In genomic region chr20:5073154-5074049, GRCh38 we compare ENCODE assay signal across 1 cellular context.
TF ChIP-seq lines count a peak whose summit lies in the region.

No MANE protein-coding gene starts in this region.

TF ChIP-seq in HepG2, 621 proteins besides CTCF, POLR2A, EP300 and RAD21 (continued from another document and continues in another):
- no peak for TF ChIP-seq ZNF143 (CRISPR knock-in tag; IDR thresholded peaks at IDR 0.05)
- TF ChIP-seq ZBTB10 (CRISPR knock-in tag; IDR thresholded peaks at IDR 0.05; ENCODE audit: borderline replicate concordance) = no peak
- no peak for TF ChIP-seq MATR3 (CRISPR knock-in tag; IDR thresholded peaks at IDR 0.05)
- no peak for TF ChIP-seq ZNF737 (CRISPR knock-in tag; IDR thresholded peaks at IDR 0.05; ENCODE audit: borderline replicate concordance)
- TF ChIP-seq TFDP2 (CRISPR knock-in tag; IDR thresholded peaks at IDR 0.05) = no peak
- TF ChIP-seq NCOA5 (CRISPR knock-in tag; IDR thresholded peaks at IDR 0.05) = no peak
- TF ChIP-seq ZNF607 (CRISPR knock-in tag; IDR thresholded peaks at IDR 0.05; ENCODE audit: borderline replicate concordance) = 0 out of 2 replicates have a peak, but pooled peaks have one; percentile 84
- 0 out of 2 replicates have a peak, but pooled peaks have one; percentile 16 for TF ChIP-seq ZNF451 (CRISPR knock-in tag; IDR thresholded peaks at IDR 0.05)
- no peak for TF ChIP-seq ZNF430 (CRISPR knock-in tag; IDR thresholded peaks at IDR 0.05)
- TF ChIP-seq ARNTL (CRISPR knock-in tag; IDR thresholded peaks at IDR 0.05) = no peak
- TF ChIP-seq ZNF749 (CRISPR knock-in tag; IDR thresholded peaks at IDR 0.05; ENCODE audit: borderline replicate concordance) = no peak
- TF ChIP-seq ZNF264 (CRISPR knock-in tag; IDR thresholded peaks at IDR 0.05) = no peak
- TF ChIP-seq ZNF460 (CRISPR knock-in tag; IDR thresholded peaks at IDR 0.05; ENCODE audit: borderline replicate concordance) = no peak
- TF ChIP-seq ZSCAN12 (CRISPR knock-in tag; IDR thresholded peaks at IDR 0.05) = no peak
- 0 out of 2 replicates have a peak, but pooled peaks have one; percentile 57 for TF ChIP-seq CBFB (CRISPR knock-in tag; IDR thresholded peaks at IDR 0.05)
- no peak for TF ChIP-seq PLRG1 (conservative IDR thresholded peaks at IDR 0.05)
- TF ChIP-seq HMGXB3 (CRISPR knock-in tag; IDR thresholded peaks at IDR 0.05; ENCODE audit: borderline replicate concordance) = no peak
- 0 out of 2 replicates have a peak, but pooled peaks have one; percentile 20 for TF ChIP-seq ZNF616 (CRISPR knock-in tag; IDR thresholded peaks at IDR 0.05; ENCODE audit: low read depth)
- no peak for TF ChIP-seq PRMT3 (CRISPR knock-in tag; IDR thresholded peaks at IDR 0.05; ENCODE audit: borderline replicate concordance, low read depth)
- TF ChIP-seq ZNF180 (CRISPR knock-in tag; IDR thresholded peaks at IDR 0.05; ENCODE audit: borderline replicate concordance, low read depth) = no peak
- no peak for TF ChIP-seq SMAD9 (CRISPR knock-in tag; IDR thresholded peaks at IDR 0.05)
- no peak for TF ChIP-seq ZNF570 (CRISPR knock-in tag; IDR thresholded peaks at IDR 0.05; ENCODE audit: borderline replicate concordance)
- TF ChIP-seq CREB3 (CRISPR knock-in tag; IDR thresholded peaks at IDR 0.05) = no peak
- TF ChIP-seq FIP1L1 (IDR thresholded peaks at IDR 0.05; ENCODE audit: borderline replicate concordance, insufficient read depth, low read depth, low read length) = no peak
- TF ChIP-seq DPF2 (CRISPR knock-in tag; IDR thresholded peaks at IDR 0.05; ENCODE audit: borderline replicate concordance, low read depth) = no peak
- TF ChIP-seq STAT5B (CRISPR knock-in tag; IDR thresholded peaks at IDR 0.05) = no peak
- TF ChIP-seq FOXK1 (CRISPR knock-in tag; IDR thresholded peaks at IDR 0.05; ENCODE audit: borderline replicate concordance, low read depth) = peak; percentile 46; the same call in 1 of the 2 replicates
- TF ChIP-seq ZNF547 (CRISPR knock-in tag; IDR thresholded peaks at IDR 0.05) = no peak
- TF ChIP-seq MTA1 (CRISPR knock-in tag; IDR thresholded peaks at IDR 0.05; ENCODE audit: borderline replicate concordance) = no peak
- TF ChIP-seq SAP130 (CRISPR knock-in tag; IDR thresholded peaks at IDR 0.05; ENCODE audit: low read depth) = peak; percentile 22; the same call in 1 of the 2 replicates
- TF ChIP-seq PREB (CRISPR knock-in tag; IDR thresholded peaks at IDR 0.05) = no peak
- no peak for TF ChIP-seq PRPF4 (IDR thresholded peaks at IDR 0.05; ENCODE audit: low read depth, low read length, poor library complexity, severe bottlenecking)
- 0 out of 2 replicates have a peak, but pooled peaks have one; percentile 14 for TF ChIP-seq ETV6 (CRISPR knock-in tag; conservative IDR thresholded peaks at IDR 0.05)
- TF ChIP-seq NFRKB (IDR thresholded peaks at IDR 0.05) = no peak
- TF ChIP-seq SOX5 (CRISPR knock-in tag; IDR thresholded peaks at IDR 0.05; ENCODE audit: borderline replicate concordance) = peak; percentile 48; the same call in 1 of the 2 replicates
- no peak; the same call in 1 of the 2 replicates for TF ChIP-seq ARID5B (CRISPR knock-in tag; IDR thresholded peaks at IDR 0.05)
- no peak for TF ChIP-seq ZNF670 (CRISPR knock-in tag; IDR thresholded peaks at IDR 0.05; ENCODE audit: borderline replicate concordance)
- no peak for TF ChIP-seq E2F1 (CRISPR knock-in tag; IDR thresholded peaks at IDR 0.05)
- 0 out of 2 replicates have a peak, but pooled peaks have one; percentile 64 for TF ChIP-seq TARDBP (CRISPR knock-in tag; IDR thresholded peaks at IDR 0.05)
- TF ChIP-seq TOE1 (CRISPR knock-in tag; IDR thresholded peaks at IDR 0.05) = no peak
- TF ChIP-seq PBX2 (CRISPR knock-in tag; IDR thresholded peaks at IDR 0.05) = 0 out of 2 replicates have a peak, but pooled peaks have one; percentile 25
- no peak for TF ChIP-seq ARNT2 (CRISPR knock-in tag; IDR thresholded peaks at IDR 0.05; ENCODE audit: low read depth)
- TF ChIP-seq REL (CRISPR knock-in tag; conservative IDR thresholded peaks at IDR 0.05) = no peak
- 0 out of 2 replicates have a peak, but pooled peaks have one; percentile 8 for TF ChIP-seq NFKBIZ (CRISPR knock-in tag; IDR thresholded peaks at IDR 0.05)
- no peak for TF ChIP-seq AKAP8 (CRISPR knock-in tag; IDR thresholded peaks at IDR 0.05)
- peak; percentile 5 for TF ChIP-seq ZNF883 (CRISPR knock-in tag; IDR thresholded peaks at IDR 0.05; ENCODE audit: not compliant biosample characterization)
- peak; percentile 35; the same call in 1 of the 2 replicates for TF ChIP-seq TCF7 (IDR thresholded peaks at IDR 0.05; ENCODE audit: low read depth)
- TF ChIP-seq ZNF619 (CRISPR knock-in tag; IDR thresholded peaks at IDR 0.05) = 0 out of 2 replicates have a peak, but pooled peaks have one; percentile 48
